Comparison of ENCODE assay signal across 8 cellular contexts in genomic region chr10:103416436-103417147, GRCh38. TPM values are rescaled to one million over a fixed set of nuclear protein-coding genes. Genes with fewer than 3 reads are reported as not detected.
DNase-seq lines count a peak whose midpoint lies in the region; ATAC-seq and TF ChIP-seq lines count a peak whose summit lies in the region.

No MANE protein-coding gene starts in this region.

- peak; percentile 92 for TF ChIP-seq RAD21 in HCT116 (IDR thresholded peaks at IDR 0.05; ENCODE audit: low read depth)

- TF ChIP-seq POLR2A in HCT116 (IDR thresholded peaks at IDR 0.05; ENCODE audit: borderline replicate concordance, extremely low read depth, insufficient read depth, insufficient read length) = no peak

- peak; percentile 75 for TF ChIP-seq CTCF in CD8-positive, alpha-beta T cell (IDR thresholded peaks at IDR 0.05)
- peak; percentile 57 to 93 (median 77) for TF ChIP-seq CTCF in HCT116 (IDR thresholded peaks at IDR 0.05 in 2 of 3, conservative IDR thresholded peaks at IDR 0.05 in 1 of 3; ENCODE audit: borderline replicate concordance in 1 of 3, insufficient read depth in 1 of 3, low read depth in 2 of 3, low read length in 2 of 3)

- H3K4me1 ChIP-seq in CD8-positive, alpha-beta T cell (ENCODE audit: insufficient read depth, low read length) = no peaks in the 10 kb centered on the region
- H3K4me1 ChIP-seq in HCT116 (ENCODE audit: control insufficient read depth in 1 of 2, insufficient read depth in 2 of 2, low read length in 2 of 2) = no peaks in the 10 kb centered on the region

- H3K4me2 ChIP-seq in HCT116 (ENCODE audit: low read length) = no peak overlapping the region

- no peak overlapping the region for H3K4me3 ChIP-seq in CD8-positive, alpha-beta T cell (ENCODE audit: low read depth, low read length)
- no peak overlapping the region for H3K4me3 ChIP-seq in HCT116 (replicated peaks in 1 of 2; ENCODE audit: low read depth in 1 of 2, low read length in 2 of 2)

- no peaks in the 10 kb centered on the region for H3K9me2 ChIP-seq in HCT116 (ENCODE audit: insufficient read depth)

- H3K4me1 Mint-ChIP-seq in CD8-positive, alpha-beta T cell (ENCODE audit: low read depth) = peaks cover 3% of the 10 kb centered on the region

- POLR2A ChIA-PET in CD8-positive, alpha-beta T cell (lab: Charles Lee) = interaction anchor here (1.2 kb wide), 1 partner anchor 76 kb away, joined by 3 read pairs; no protein-coding TSS in a partner anchor
- POLR2A ChIA-PET in HCT116 (lab: Charles Lee) = interaction anchor here (1.0 kb wide), 1 partner anchor 69 kb away, joined by 3 read pairs; no protein-coding TSS in a partner anchor

- H3K27me3 ChIP-seq in CD8-positive, alpha-beta T cell (ENCODE audit: insufficient read depth, low read length) = no peaks in the 10 kb centered on the region
- no peaks in the 10 kb centered on the region for H3K27me3 ChIP-seq in HCT116 (ENCODE audit: insufficient read depth, low read length)

- no peak overlapping the region for H3K27ac Mint-ChIP-seq in CD8-positive, alpha-beta T cell

- no TSS peak for BruUV-seq in HCT116 (replicated peaks; lab: Mats Ljungman, UMichigan)

- peaks cover 77% of the 10 kb centered on the region for H3K36me3 ChIP-seq in CD8-positive, alpha-beta T cell (ENCODE audit: insufficient read depth, low read length)
- peaks cover 73 to 91% of the 10 kb centered on the region in 2 experiments for H3K36me3 ChIP-seq in HCT116 (ENCODE audit: control insufficient read depth in 1 of 2, insufficient read depth in 2 of 2, low read length in 2 of 2)

- no peaks in the 10 kb centered on the region for H3K27me3 Mint-ChIP-seq in CD8-positive, alpha-beta T cell (ENCODE audit: low read depth)

- H4K20me1 ChIP-seq in HCT116 (ENCODE audit: insufficient read depth) = peaks cover 9% of the 10 kb centered on the region; the same call in 1 of the 2 replicates

- H3K9me3 ChIP-seq in CD8-positive, alpha-beta T cell (ENCODE audit: low read length) = no peaks in the 10 kb centered on the region
- H3K9me3 ChIP-seq in HCT116 (ENCODE audit: control insufficient read depth in 1 of 2, insufficient read depth in 1 of 2, low read depth in 1 of 2, low read length in 2 of 2) = no peaks in the 10 kb centered on the region

- RAD21 ChIA-PET in HCT116 (lab: Charles Lee; ENCODE audit: low non-redundant PET in 1 of 2, low total read pairs in 2 of 2, uncharacterized antibody in 2 of 2, unreplicated experiment in 2 of 2) = no interaction called here

- peaks cover 58% of the 10 kb centered on the region; the same call in 1 of the 2 replicates for H3K79me2 ChIP-seq in HCT116 (ENCODE audit: insufficient read depth, low read length)

- H3K9ac ChIP-seq in HCT116 (ENCODE audit: low read length) = no peak overlapping the region

- H3K27ac ChIP-seq in CD8-positive, alpha-beta T cell (ENCODE audit: low read depth, low read length) = no peak overlapping the region
- no peak overlapping the region for H3K27ac ChIP-seq in HCT116 (ENCODE audit: low read depth, low read length)

- no peak overlapping the region for H2AFZ ChIP-seq in HCT116 (ENCODE audit: low read depth, low read length, poor library complexity, severe bottlenecking)

- ATAC-seq in CD8-positive, alpha-beta T cell = peak; percentile 40
- ATAC-seq in HCT116 = peak; percentile 80
- no peak for ATAC-seq in GM19463 (IDR thresholded peaks at IDR 0.05; ENCODE audit: unreplicated experiment)

- no peak overlapping the region for H3K4me3 Mint-ChIP-seq in CD8-positive, alpha-beta T cell

- CTCF ChIA-PET in CD8-positive, alpha-beta T cell (lab: Charles Lee) = interaction anchor here (0.6 to 12.0 kb wide), 31 partner anchors 9 to 269 kb away, joined by 3 to 272 read pairs (median 5); partner anchors contain the start of genes ATP5MK, CALHM2, CALHM3 and NEURL1
- CTCF ChIA-PET in HCT116 (lab: Charles Lee) = interaction anchor here (1.0 to 2.3 kb wide), 6 partner anchors 9 to 176 kb away, joined by 3 to 9 read pairs (median 6); no protein-coding TSS in a partner anchor

- peak; percentile 31 to 77 (median 68) for DNase-seq in CD8-positive, alpha-beta T cell
- DNase-seq in HCT116 (ENCODE audit: low read depth, low spot score) (peak; percentile 58), RKO (ENCODE audit: low spot score) (peak; percentile 54), head of caudate nucleus (peak in 37 of 42 donors; percentile 21 to 81 (median 58)), renal cortical epithelial cell (ENCODE audit: low read depth) (peak; percentile 60), 8988T (no peak)
- peak; percentile 43 for DNase-seq in activated naive CD4-positive, alpha-beta T cell treated with Interleukin-2 at 50 U/mL for 16 hours

- intact Hi-C loops in CD8-positive, alpha-beta T cell (cut with DNase I, micrococcal nuclease) = loop anchor here (1.0 to 2.0 kb wide), 4 partner anchors 69 to 270 kb away; no protein-coding TSS in a partner anchor
- intact Hi-C loops in HCT116 (cut with micrococcal nuclease) = loop anchor here (1.0 to 2.0 kb wide), 5 partner anchors 66 to 270 kb away; no protein-coding TSS in a partner anchor
- intact Hi-C loops in head of caudate nucleus (cut with DNase I) = no loop called here

- peaks cover 85% of the 10 kb centered on the region for H3K36me3 Mint-ChIP-seq in CD8-positive, alpha-beta T cell

- H3K9me3 Mint-ChIP-seq in CD8-positive, alpha-beta T cell = no peaks in the 10 kb centered on the region

TF ChIP-seq in HCT116, 20 proteins besides CTCF, POLR2A, EP300 and RAD21 (continues in another document):
- TF ChIP-seq TCF7L2 (IDR thresholded peaks at IDR 0.05; ENCODE audit: borderline replicate concordance, extremely low read depth, insufficient read depth, insufficient read length) = no peak
- no peak for TF ChIP-seq MAX (IDR thresholded peaks at IDR 0.05)
- no peak for TF ChIP-seq POLR2AphosphoS5 (IDR thresholded peaks at IDR 0.05; ENCODE audit: low read depth, low read length)
- no peak for TF ChIP-seq FOSL1 (IDR thresholded peaks at IDR 0.05; ENCODE audit: low read depth)
- no peak for TF ChIP-seq CEBPB (IDR thresholded peaks at IDR 0.05; ENCODE audit: low read depth)
- TF ChIP-seq SRF (IDR thresholded peaks at IDR 0.05; ENCODE audit: low read depth) = no peak
- no peak for TF ChIP-seq SIN3A (IDR thresholded peaks at IDR 0.05; ENCODE audit: low read depth)
- no peak for TF ChIP-seq EZH2 (IDR thresholded peaks at IDR 0.05)
- no peak for TF ChIP-seq ZBTB33 (IDR thresholded peaks at IDR 0.05; ENCODE audit: extremely low read depth, insufficient replicate concordance, low read length)
- TF ChIP-seq ZNF274 (IDR thresholded peaks at IDR 0.05; ENCODE audit: low read depth, low read length) = no peak
- TF ChIP-seq CBX3 (IDR thresholded peaks at IDR 0.05; ENCODE audit: low read depth) = no peak
- TF ChIP-seq JUND (IDR thresholded peaks at IDR 0.05) = no peak
- TF ChIP-seq EGR1 (IDR thresholded peaks at IDR 0.05; ENCODE audit: low read depth) = no peak
- no peak for TF ChIP-seq YY1 (IDR thresholded peaks at IDR 0.05; ENCODE audit: extremely low read depth, insufficient replicate concordance, low read depth, low read length)

RNA-seq across cellular contexts. Expression of gene PDCD11, which starts 20.2 kb away (rescaled TPM):
- 10 to 100 TPM; 13.7 to 15.0 TPM for total RNA-seq in CD8-positive, alpha-beta T cell
- total RNA-seq in HCT116 (2021; ENCODE audit: unreplicated experiment) (106 TPM), renal cortical epithelial cell (38.6 and 48.5 TPM in 2 replicates)
- 74.1 and 75.4 TPM in 2 replicates for polyA plus RNA-seq in HCT116 (2012)

RNA-seq across cellular contexts. Expression of gene ATP5MK, which starts 20.3 kb away (rescaled TPM):
- 10 to 100 TPM; 93.4 to 97.3 TPM for total RNA-seq in CD8-positive, alpha-beta T cell
- total RNA-seq in HCT116 (2021; ENCODE audit: unreplicated experiment) = 556 TPM
- 212 and 372 TPM in 2 replicates for polyA plus RNA-seq in HCT116 (2012)
- total RNA-seq in renal cortical epithelial cell = 165 and 623 TPM in 2 replicates

RNA-seq across cellular contexts. Expression of gene CALHM2, which starts 35.6 kb away (rescaled TPM):
- total RNA-seq in CD8-positive, alpha-beta T cell = 1 to 10 TPM; 1.6 to 1.7 TPM
- total RNA-seq in HCT116 (2021; ENCODE audit: unreplicated experiment) = 46.1 TPM
- 52.2 and 53.5 TPM in 2 replicates for polyA plus RNA-seq in HCT116 (2012)
- 0.80 and 0.87 TPM in 2 replicates for total RNA-seq in renal cortical epithelial cell

RNA-seq across cellular contexts. Expression of gene CALHM1, which starts 42.1 kb away (rescaled TPM):
- not detected for total RNA-seq in CD8-positive, alpha-beta T cell
- not detected for total RNA-seq in HCT116 (2021; ENCODE audit: unreplicated experiment)
- polyA plus RNA-seq in HCT116 (2012) = 0.02 and 0.05 TPM in 2 replicates
- not detected in 2 replicates for total RNA-seq in renal cortical epithelial cell

RNA-seq across cellular contexts. Expression of gene TAF5, which starts 48.8 kb away (rescaled TPM):
- total RNA-seq in CD8-positive, alpha-beta T cell = 1 to 10 TPM; 3.2 to 4.0 TPM
- total RNA-seq in HCT116 (2021; ENCODE audit: unreplicated experiment) (9.2 TPM), renal cortical epithelial cell (2.6 and 4.9 TPM in 2 replicates)
- polyA plus RNA-seq in HCT116 (2012) = 2.6 and 3.8 TPM in 2 replicates

Comparison
In these comparisons a context has a peak if more than half of its experiments do, and no peak if none do; other contexts are left out.
1. RNA of gene CALHM2, which starts 35.6 kb away (total RNA-seq): 46.1 TPM in HCT116 (single experiment); 1.6 to 1.7 TPM in CD8-positive, alpha-beta T cell and 0.80 to 0.87 TPM in renal cortical epithelial cell; every median in the first group is over 10 times any median in the second.